8 cellular contexts compared by ENCODE assay signal in the genomic region with DNA sequence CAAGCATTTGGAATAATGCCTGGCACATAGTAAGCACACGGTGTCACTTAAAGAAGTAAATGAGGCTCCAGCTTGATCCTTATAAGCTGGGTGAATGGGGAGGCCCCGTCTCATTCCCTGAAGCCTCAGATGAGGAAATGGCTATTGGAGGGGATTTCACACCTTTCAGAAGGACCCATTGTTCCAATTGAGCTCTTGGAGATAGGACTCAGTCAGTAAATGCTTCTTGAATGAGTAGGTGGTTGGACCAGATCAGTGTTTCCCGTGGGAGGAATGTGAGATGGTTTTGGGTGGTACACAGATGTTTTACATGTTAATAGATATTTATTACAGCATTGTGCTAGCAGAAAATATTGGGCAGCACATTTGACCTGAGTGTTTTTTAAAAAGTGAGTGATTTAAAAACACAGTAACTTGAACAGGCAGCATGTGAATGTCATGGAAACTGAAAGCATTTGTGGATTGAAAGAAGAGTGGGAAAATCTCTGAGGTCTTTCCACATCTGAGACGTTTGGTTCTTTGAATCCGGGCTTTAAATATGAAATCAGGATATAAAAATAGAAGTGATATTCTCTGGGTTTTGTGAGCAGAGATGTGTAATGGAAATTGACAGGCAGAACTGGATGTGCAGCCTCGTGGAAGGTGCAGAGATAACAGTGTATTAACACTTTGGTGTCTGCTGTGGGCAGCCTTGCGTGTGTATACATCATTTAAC. TPM values are rescaled to one million over a fixed set of nuclear protein-coding genes. Genes with fewer than 3 reads are reported as not detected.
DNase-seq lines count a peak whose midpoint lies in the region; ATAC-seq, FAIRE-seq and TF ChIP-seq lines count a peak whose summit lies in the region.

No MANE protein-coding gene starts in this region.

- no peak overlapping the region for H3K27ac ChIP-seq in A673 (ENCODE audit: low read depth, low read length, poor library complexity, severe bottlenecking)
- no peak overlapping the region for H3K27ac ChIP-seq in IMR-90 (ENCODE audit: insufficient read depth, low read length)
- peak overlapping the region; percentile 42 for H3K27ac ChIP-seq in mesenchymal stem cell (ENCODE audit: low read length, poor library complexity, severe bottlenecking)

- no peak overlapping the region for H4K5ac ChIP-seq in IMR-90 (ENCODE audit: low read depth, low read length)

- H3K4ac ChIP-seq in IMR-90 (ENCODE audit: low read depth, low read length) (peak overlapping the region; percentile 33; the same call in 1 of the 2 replicates), mesenchymal stem cell (ENCODE audit: low read depth in 1 of 2, low read length in 2 of 2) (no peak overlapping the region)

- H4K8ac ChIP-seq in IMR-90 (ENCODE audit: low read depth in 2 of 2, low read length in 2 of 2) (no peak overlapping the region; a peak in 1 of 4 replicates), mesenchymal stem cell (ENCODE audit: low read length) (no peak overlapping the region)

- H3K36me3 ChIP-seq in A673 (ENCODE audit: insufficient read depth, low read length, poor library complexity, severe bottlenecking) (no peaks in the 10 kb centered on the region), IMR-90 (ENCODE audit: control insufficient read depth, insufficient read depth, low read length) (no peaks in the 10 kb centered on the region), bronchial epithelial cell (ENCODE audit: control insufficient read depth, insufficient read depth, low read length) (no peaks in the 10 kb centered on the region), mesenchymal stem cell (ENCODE audit: control insufficient read depth in 1 of 2, insufficient read depth in 2 of 2, low read depth in 1 of 2, low read length in 2 of 2) (no peaks in the 10 kb centered on the region)

- H2AK5ac ChIP-seq in IMR-90 (ENCODE audit: low read depth, low read length) (no peak overlapping the region; the same call in 1 of the 2 replicates), mesenchymal stem cell (ENCODE audit: low read length, severe bottlenecking) (no peak overlapping the region)

- no peak overlapping the region for H3K18ac ChIP-seq in IMR-90 (ENCODE audit: low read depth, low read length)
- peak overlapping the region in 1 of 2 experiments; percentile 11 for H3K18ac ChIP-seq in mesenchymal stem cell (ENCODE audit: low read depth in 1 of 2, low read length in 2 of 2)

- H2BK120ac ChIP-seq in IMR-90 (ENCODE audit: low read depth, low read length) (peak overlapping the region; percentile 35), mesenchymal stem cell (ENCODE audit: low read depth, low read length) (no peak overlapping the region)

- H2BK12ac ChIP-seq in mesenchymal stem cell (ENCODE audit: low read length in 2 of 2), result peak overlapping the region in 1 of 2 experiments; percentile 67

- CTCF ChIA-PET in A673 (lab: Charles Lee) (interaction anchor here (0.6 kb wide), 1 partner anchor 107 kb away, joined by 3 read pairs; no protein-coding TSS in a partner anchor), IMR-90 (lab: Yijun Ruan, JAX) (no interaction called here)

- peak; percentile 22 for DNase-seq in A673 (ENCODE audit: low spot score)
- peak; percentile 84 for DNase-seq in IMR-90
- DNase-seq in bronchial epithelial cell (ENCODE audit: low read depth), result peak; percentile 78
- DNase-seq in mesenchymal stem cell, result peak; percentile 73
- DNase-seq in NCI-H1417 (lab: John Stamatoyannopoulos, UW), result no peak
- no peak for DNase-seq in NCI-H2107 (lab: John Stamatoyannopoulos, UW)
- no peak for DNase-seq in NCI-H1092 treated with DMSO at 0.1 percent for 48 hours (lab: John Stamatoyannopoulos, UW)

- H4K91ac ChIP-seq in IMR-90 (ENCODE audit: insufficient read depth, low read depth, low read length) (no peak overlapping the region; the same call in 1 of the 2 replicates), mesenchymal stem cell (ENCODE audit: low read length) (no peak overlapping the region)

- H4K20me1 ChIP-seq in IMR-90 (ENCODE audit: insufficient read depth, low read length), result no peaks in the 10 kb centered on the region

- H2BK20ac ChIP-seq in IMR-90 (ENCODE audit: low read depth, low read length), result peak overlapping the region; percentile 47

- no peak for TF ChIP-seq RAD21 in IMR-90 (IDR thresholded peaks at IDR 0.05; ENCODE audit: low read length)

- BruUV-seq in A673 (replicated peaks; lab: Mats Ljungman, UMichigan) (no TSS peak), IMR-90 (replicated peaks; lab: Mats Ljungman, UMichigan) (no TSS peak)

- POLR2A ChIA-PET in A673 (lab: Charles Lee; ENCODE audit: low non-redundant PET) (interaction anchor here (0.7 kb wide), 1 partner anchor 228 kb away, joined by 14 read pairs; no protein-coding TSS in a partner anchor), IMR-90 (lab: Charles Lee; ENCODE audit: unreplicated experiment) (no interaction called here)

- TF ChIP-seq POLR2A in IMR-90 (IDR thresholded peaks at IDR 0.05; ENCODE audit: low read depth, low read length), result 0 out of 2 replicates have a peak, but pooled peaks have one; percentile 31

- FAIRE-seq in bronchial epithelial cell (lab: Jason Lieb, UNC), result no peak

- 52% methylated on average over 2 of the region's 7 CpGs; no CpG with 5 or more reads in 1 of the 2 experiments for WGBS in IMR-90 (ENCODE audit: extremely low coverage in 2 of 2, insufficient read length in 1 of 2), 2 experiments
- WGBS in mesenchymal stem cell, result 36% methylated on average over 6 of the region's 7 CpGs

- H3K14ac ChIP-seq in IMR-90 (replicated peaks; ENCODE audit: low read depth, low read length) (0 out of 2 replicates have a peak overlapping the region, but pooled peaks have one; percentile 14), mesenchymal stem cell (ENCODE audit: low read length in 2 of 2) (no peak overlapping the region)

- H3K4me3 ChIP-seq in A673 (ENCODE audit: low read depth, low read length, poor library complexity, severe bottlenecking), result no peak overlapping the region
- H3K4me3 ChIP-seq in IMR-90 (ENCODE audit: insufficient read depth, low read depth, low read length), result no peak overlapping the region
- H3K4me3 ChIP-seq in bronchial epithelial cell (ENCODE audit: low read depth, low read length), result no peak overlapping the region
- peak overlapping the region in 1 of 2 experiments; percentile 75 for H3K4me3 ChIP-seq in mesenchymal stem cell (ENCODE audit: insufficient read depth in 1 of 2, low read depth in 1 of 2, low read length in 2 of 2)

- intact Hi-C loops in A673 (cut with micrococcal nuclease; ENCODE audit: unreplicated experiment), result loop anchor here (2.0 kb wide), 1 partner anchor 59 kb away; a partner anchor contains a TSS
- intact Hi-C loops in IMR-90 (cut with micrococcal nuclease), result no loop called here

- peak overlapping the region; percentile 25 for H2BK5ac ChIP-seq in IMR-90 (ENCODE audit: low read depth, low read length, poor library complexity, severe bottlenecking)
- H2BK5ac ChIP-seq in mesenchymal stem cell (ENCODE audit: low read depth, low read length, poor library complexity, severe bottlenecking), result no peak overlapping the region

- H3K4me2 ChIP-seq in IMR-90 (ENCODE audit: low read depth, low read length), result peak overlapping the region; percentile 46; the same call in 1 of the 2 replicates
- H3K4me2 ChIP-seq in mesenchymal stem cell (ENCODE audit: low read length, poor library complexity, severe bottlenecking), result no peak overlapping the region

- H3K4me1 ChIP-seq in A673 (ENCODE audit: insufficient read depth, low read length, poor library complexity, severe bottlenecking), result peaks cover 29% of the 10 kb centered on the region
- peaks cover 11% of the 10 kb centered on the region for H3K4me1 ChIP-seq in IMR-90 (ENCODE audit: control insufficient read depth, insufficient read depth, low read length)
- H3K4me1 ChIP-seq in mesenchymal stem cell (ENCODE audit: control insufficient read depth, insufficient read depth, low read depth, low read length), result peaks cover 4% of the 10 kb centered on the region

- ATAC-seq in IMR-90 (ENCODE audit: low read depth), result no peak
- ATAC-seq in HG02981 (IDR thresholded peaks at IDR 0.05; ENCODE audit: unreplicated experiment), result no peak

- H3K9me3 ChIP-seq in A673 (ENCODE audit: low read depth, low read length, poor library complexity, severe bottlenecking) (no peaks in the 10 kb centered on the region), IMR-90 (ENCODE audit: control insufficient read depth, insufficient read depth, low read length) (no peaks in the 10 kb centered on the region), mesenchymal stem cell (ENCODE audit: control insufficient read depth, low read length) (no peaks in the 10 kb centered on the region)

- H2AFZ ChIP-seq in IMR-90 (replicated peaks; ENCODE audit: low read length, poor library complexity) (peak overlapping the region; percentile 47), mesenchymal stem cell (ENCODE audit: low read depth, low read length) (no peak overlapping the region)

- in situ Hi-C loops in IMR-90 (cut with MboI; ENCODE audit: low sequenced_read_pairs), result loop anchor here (5.0 kb wide), 2 partner anchors 76 to 176 kb away; no protein-coding TSS in a partner anchor

- TF ChIP-seq CTCF in A673 (conservative IDR thresholded peaks at IDR 0.05; ENCODE audit: low read depth, low read length), result no peak
- TF ChIP-seq CTCF in IMR-90 (conservative IDR thresholded peaks at IDR 0.05; ENCODE audit: low read depth, low read length), result no peak
- TF ChIP-seq CTCF in bronchial epithelial cell (IDR thresholded peaks at IDR 0.05; ENCODE audit: insufficient read depth, low read length, severe bottlenecking), result no peak

- no peak overlapping the region for H3K9ac ChIP-seq in IMR-90 (ENCODE audit: low read depth, low read length)
- peak overlapping the region; percentile 75 for H3K9ac ChIP-seq in mesenchymal stem cell (ENCODE audit: low read length)

- H3K27me3 ChIP-seq in A673 (replicated peaks; ENCODE audit: insufficient read depth, low read depth, low read length, poor library complexity), result no peaks in the 10 kb centered on the region
- no peaks in the 10 kb centered on the region for H3K27me3 ChIP-seq in IMR-90 (ENCODE audit: control insufficient read depth, insufficient read depth, low read length)
- H3K27me3 ChIP-seq in bronchial epithelial cell (ENCODE audit: control insufficient read depth, insufficient read depth, low read length), result no peaks in the 10 kb centered on the region
- H3K27me3 ChIP-seq in mesenchymal stem cell (ENCODE audit: control insufficient read depth in 1 of 2, insufficient read depth in 1 of 2, low read length in 2 of 2), result no peaks in the 10 kb centered on the region

- H3K23ac ChIP-seq in IMR-90 (ENCODE audit: low read depth, low read length) (0 out of 2 replicates have a peak overlapping the region, but pooled peaks have one; percentile 2), mesenchymal stem cell (ENCODE audit: low read length in 2 of 2) (no peak overlapping the region)

- H3K9me1 ChIP-seq in IMR-90 (ENCODE audit: insufficient read depth, low read length), result peaks cover 10% of the 10 kb centered on the region

- peak overlapping the region; percentile 22 for H2AK9ac ChIP-seq in IMR-90 (replicated peaks; ENCODE audit: low read depth, low read length, poor library complexity)

- H2BK15ac ChIP-seq in IMR-90 (ENCODE audit: low read depth, low read length), result peak overlapping the region; percentile 61
- H2BK15ac ChIP-seq in mesenchymal stem cell (ENCODE audit: low read depth, poor library complexity, severe bottlenecking), result no peak overlapping the region

- H3K56ac ChIP-seq in IMR-90 (ENCODE audit: extremely low read depth, insufficient read depth, low read length), result no peak overlapping the region

- H3K79me1 ChIP-seq in IMR-90 (ENCODE audit: low read depth in 1 of 2, low read length in 2 of 2) (peaks cover 0 to 4% of the 10 kb centered on the region in 2 experiments; a peak in 2 of 4 replicates), mesenchymal stem cell (replicated peaks; ENCODE audit: low read length, poor library complexity, severe bottlenecking) (no peaks in the 10 kb centered on the region)

- dilution Hi-C loops in IMR-90 (cut with HindIII; ENCODE audit: low sequenced_read_pairs, unreplicated experiment), result no loop called here

RNA-seq across cellular contexts. Expression of a gene that starts 36.4 kb away (rescaled TPM):
- total RNA-seq in A673 (2021) (144 and 146 TPM in 2 replicates), IMR-90 (2012; rRNA removed) (27.6 and 29.4 TPM in 2 replicates), bronchial epithelial cell (3.7 and 8.1 TPM in 2 replicates)
- 60.1 and 65.0 TPM in 2 replicates for polyA plus RNA-seq in IMR-90 (2012; rRNA removed)
- polyA plus RNA-seq in IMR-90 (2012; cell fraction: cytosol; rRNA removed), result 40.0 and 40.7 TPM in 2 replicates
- 81.6 and 132 TPM in 2 replicates for polyA plus RNA-seq in IMR-90 (2012; cell fraction: nucleus; rRNA removed; ENCODE audit: low replicate concordance)
- 59.1 TPM for polyA plus RNA-seq in mesenchymal stem cell (2013, experiment 1 of 2)
- polyA plus RNA-seq in mesenchymal stem cell (2013, experiment 2 of 2), result 55.8 TPM

RNA-seq across cellular contexts. Expression of a gene that starts 59.9 kb away (rescaled TPM):
- total RNA-seq in A673 (2021) (55.8 and 56.3 TPM in 2 replicates), IMR-90 (2012; rRNA removed) (60.0 and 60.4 TPM in 2 replicates), bronchial epithelial cell (32.1 and 36.4 TPM in 2 replicates)
- 30.5 and 33.1 TPM in 2 replicates for polyA plus RNA-seq in IMR-90 (2012; rRNA removed)
- 19.3 and 26.9 TPM in 2 replicates for polyA plus RNA-seq in IMR-90 (2012; cell fraction: cytosol; rRNA removed)
- polyA plus RNA-seq in IMR-90 (2012; cell fraction: nucleus; rRNA removed; ENCODE audit: low replicate concordance), result 12.0 and 37.3 TPM in 2 replicates
- polyA plus RNA-seq in mesenchymal stem cell (2013, experiment 1 of 2), result 29.2 TPM
- polyA plus RNA-seq in mesenchymal stem cell (2013, experiment 2 of 2), result 28.6 TPM

Comparison
In these comparisons a context has a peak if more than half of its experiments do, and no peak if none do; other contexts are left out.
1. DNase-seq: peak in A673 (single experiment), IMR-90 (single experiment), bronchial epithelial cell (single experiment) and mesenchymal stem cell (single experiment); none in NCI-H1417 (0 of 3), NCI-H2107 (single experiment) and NCI-H1092 treated with DMSO at 0.1 percent for 48 hours (single experiment).